In the genomic region with DNA sequence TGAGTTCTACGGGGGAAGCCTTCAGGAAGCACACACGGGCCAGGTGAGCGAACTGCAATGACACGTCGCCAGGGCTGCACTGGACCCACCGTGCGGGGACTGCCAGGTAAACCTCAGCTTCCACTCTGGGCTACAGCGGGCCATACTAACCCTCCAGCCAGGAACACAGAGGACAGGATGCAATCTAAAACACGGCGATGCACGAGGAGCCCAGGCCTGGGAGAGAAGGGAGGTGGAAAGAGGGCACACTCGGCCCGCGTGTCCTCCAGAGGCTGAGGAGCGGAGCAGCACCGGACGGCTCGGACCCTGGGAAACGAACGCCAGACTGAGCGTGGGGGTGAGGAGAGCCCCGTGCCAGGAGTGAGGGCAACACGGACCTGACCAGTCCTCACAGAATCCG, we compare ENCODE assay signal across 19 cellular contexts.
DNase-seq lines count a peak whose midpoint lies in the region; ATAC-seq and TF ChIP-seq lines count a peak whose summit lies in the region.
"Had no signal": no experiment of that assay in that cellular context is flagged by ENCODE, and none has a peak within 500 bp of the region (broad histone marks: within the 10 kb centered on the region; RNA-seq: fewer than 3 reads in every experiment).

No MANE protein-coding gene starts in this region.

- no peak overlapping the region for H3K4me2 ChIP-seq in H9 (ENCODE audit: insufficient read depth, insufficient read length, low read length)

- no peak overlapping the region for H2BK120ac ChIP-seq in H9 (ENCODE audit: low read depth, low read length, poor library complexity, severe bottlenecking)

- H3K56ac ChIP-seq in H9 (ENCODE audit: insufficient read length, low read depth, low read length) = no peak overlapping the region

- H3K9ac ChIP-seq in H9 (ENCODE audit: extremely low read depth, insufficient read length, low read length) = no peak overlapping the region
- no peak overlapping the region for H3K9ac ChIP-seq in endodermal cell (ENCODE audit: extremely low read depth, low read length, poor library complexity, severe bottlenecking)

- no peak overlapping the region for H4K8ac ChIP-seq in H9 (replicated peaks; ENCODE audit: insufficient read length, low read depth, low read length)

- peak overlapping the region; percentile 45 for H3K27ac Mint-ChIP-seq in CD8-positive, alpha-beta T cell
- H3K27ac Mint-ChIP-seq in H9 (peak overlapping the region; percentile 68 to 94 (median 81); a peak in 4 of 7 replicates), endodermal cell (peak overlapping the region; percentile 44), osteocyte (ENCODE audit: unreplicated experiment) (no peak overlapping the region), immature natural killer cell (no peak overlapping the region)
- H3K27ac Mint-ChIP-seq: activated B cell treated with CpG ODN at 0.5 μM for 24 hours; activated naive CD4-positive, alpha-beta T cell treated with anti-CD3 and anti-CD28 coated beads for 36 hours; B cell; T-helper 17 cell had no signal

- POLR2A ChIA-PET in CD8-positive, alpha-beta T cell (lab: Charles Lee) = interaction anchor here (0.7 to 1.1 kb wide), 2 partner anchors 9 to 34 kb away, joined by 3 read pairs; no protein-coding TSS in a partner anchor

- H3K23ac ChIP-seq in H9 (ENCODE audit: insufficient read length, low read depth, low read length) = no peak overlapping the region

- no peak for TF ChIP-seq CTCF in CD8-positive, alpha-beta T cell (IDR thresholded peaks at IDR 0.05)
- no peak for TF ChIP-seq CTCF in H9 (conservative IDR thresholded peaks at IDR 0.05)
- TF ChIP-seq CTCF in endodermal cell (conservative IDR thresholded peaks at IDR 0.05) = no peak
- no peak for TF ChIP-seq CTCF in osteocyte (IDR thresholded peaks at IDR 0.05)

- peak overlapping the region; percentile 45 for H3K4me3 Mint-ChIP-seq in CD8-positive, alpha-beta T cell
- H3K4me3 Mint-ChIP-seq in H9 = no peak overlapping the region
- no peak overlapping the region for H3K4me3 Mint-ChIP-seq in endodermal cell
- no peak overlapping the region for H3K4me3 Mint-ChIP-seq in osteocyte (ENCODE audit: unreplicated experiment)
- H3K4me3 Mint-ChIP-seq in immature natural killer cell = no peak overlapping the region
- H3K4me3 Mint-ChIP-seq: activated B cell treated with CpG ODN at 0.5 μM for 24 hours; activated naive CD4-positive, alpha-beta T cell treated with anti-CD3 and anti-CD28 coated beads for 36 hours; B cell; T-helper 17 cell had no signal

- H3K36me3 Mint-ChIP-seq in CD8-positive, alpha-beta T cell = no peaks in the 10 kb centered on the region
- H3K36me3 Mint-ChIP-seq in H9 (ENCODE audit: insufficient read depth in 1 of 3, low read depth in 3 of 3) (peaks cover 3 to 5% (median 4%) of the 10 kb centered on the region in 3 experiments; a peak in 6 of 7 replicates), endodermal cell (ENCODE audit: low read depth) (peaks cover 2% of the 10 kb centered on the region), osteocyte (ENCODE audit: unreplicated experiment) (peaks cover 2% of the 10 kb centered on the region), immature natural killer cell (peaks cover under 1 to 6% (median 5%) of the 10 kb centered on the region in 3 donors)

- H2BK15ac ChIP-seq in H9 (ENCODE audit: low read depth, low read length) = no peak overlapping the region

- H3K79me1 ChIP-seq in H9 (ENCODE audit: insufficient read depth, low read depth, low read length, poor library complexity, severe bottlenecking) = no peaks in the 10 kb centered on the region

- no CpG with 5 or more reads among the region's 24 CpGs for WGBS in H9 (ENCODE audit: extremely low coverage, insufficient read length, low lambda C conversion rate)
- WGBS in endodermal cell (ENCODE audit: insufficient coverage in 1 of 2, insufficient read length in 1 of 2), 2 experiments = 92 to 96% methylated on average over 20 to 24 of the region's 24 CpGs

- H3K14ac ChIP-seq in H9 (ENCODE audit: insufficient read depth, low read length) = peak overlapping the region; percentile 45; the same call in 1 of the 2 replicates

- H3K4me3 ChIP-seq in CD8-positive, alpha-beta T cell (ENCODE audit: low read depth, low read length) = peak overlapping the region; percentile 18
- H3K4me3 ChIP-seq in endodermal cell (ENCODE audit: low read length) = no peak overlapping the region
- H3K4me3 ChIP-seq: GM12878, ovary, testis had no signal

- no peak overlapping the region for H2BK5ac ChIP-seq in H9 (ENCODE audit: insufficient read length, low read length)

- H4K5ac ChIP-seq in H9 (ENCODE audit: insufficient read length, low read depth, low read length) = no peak overlapping the region

- H2AFZ ChIP-seq in H9 (ENCODE audit: low read length) = no peak overlapping the region

- H2AK5ac ChIP-seq in H9 (ENCODE audit: insufficient read length, low read length) = no peak overlapping the region

- DNase-seq in CD8-positive, alpha-beta T cell = peak in 1 of 7 experiments; percentile 42
- DNase-seq in H9 (no peak), endodermal cell (no peak), osteocyte (ENCODE audit: extremely low spot score, unreplicated experiment) (peak; percentile 66), immature natural killer cell (no peak), islet precursor cell (no peak), Kasumi-1 (lab: John Stamatoyannopoulos, UW) (no peak)
- DNase-seq: activated B cell treated with CpG ODN at 0.5 μM for 24 hours; activated naive CD4-positive, alpha-beta T cell treated with anti-CD3 and anti-CD28 coated beads for 36 hours; GDM1; Karpas-422; left ventricle myocardium superior; NCI-H1105 treated with DMSO at 0.1 percent for 48 hours; NCI-H526 treated with DMSO at 0.1 percent for 48 hours; T-helper 17 cell; testis had no signal

- no peak for ATAC-seq in CD8-positive, alpha-beta T cell
- ATAC-seq: GM12878, left ventricle myocardium superior, T-helper 17 cell had no signal

- H3K36me3 ChIP-seq in CD8-positive, alpha-beta T cell (ENCODE audit: insufficient read depth, low read length) = no peaks in the 10 kb centered on the region
- H3K36me3 ChIP-seq in endodermal cell (ENCODE audit: control insufficient read depth, insufficient read depth, low read length) = no peaks in the 10 kb centered on the region
- H3K36me3 ChIP-seq: ovary had no signal

- H3K27ac ChIP-seq in CD8-positive, alpha-beta T cell (ENCODE audit: low read depth, low read length) = no peak overlapping the region
- no peak overlapping the region for H3K27ac ChIP-seq in H9 (ENCODE audit: insufficient read length, low read depth, low read length)
- H3K27ac ChIP-seq in endodermal cell (ENCODE audit: low read depth, low read length) = no peak overlapping the region

- no peak overlapping the region for H3K18ac ChIP-seq in H9 (ENCODE audit: insufficient read length, low read depth, low read length)

- CTCF ChIA-PET in CD8-positive, alpha-beta T cell (lab: Charles Lee) = no interaction called here

- no peak overlapping the region for H2BK12ac ChIP-seq in H9 (ENCODE audit: insufficient read length, low read depth, low read length)

- no peak overlapping the region for H4K91ac ChIP-seq in H9 (ENCODE audit: insufficient read length, low read depth, low read length)

- no peak overlapping the region for H3K4ac ChIP-seq in H9 (ENCODE audit: low read depth, low read length)

- no peaks in the 10 kb centered on the region for H3K27me3 Mint-ChIP-seq in CD8-positive, alpha-beta T cell (ENCODE audit: low read depth)
- H3K27me3 Mint-ChIP-seq in H9 (ENCODE audit: low read depth) (no peaks in the 10 kb centered on the region), endodermal cell (ENCODE audit: insufficient read depth) (no peaks in the 10 kb centered on the region), osteocyte (ENCODE audit: unreplicated experiment) (no peaks in the 10 kb centered on the region), immature natural killer cell (ENCODE audit: low read depth in 3 of 3) (peaks cover 1 to 3% (median 3%) of the 10 kb centered on the region in 3 donors)
- H3K27me3 Mint-ChIP-seq: activated B cell treated with CpG ODN at 0.5 μM for 24 hours, B cell, T-helper 17 cell had no signal

- peaks cover 49% of the 10 kb centered on the region for H3K4me1 Mint-ChIP-seq in CD8-positive, alpha-beta T cell (ENCODE audit: low read depth)
- peaks cover 9 to 27% of the 10 kb centered on the region in 2 experiments for H3K4me1 Mint-ChIP-seq in H9
- H3K4me1 Mint-ChIP-seq in endodermal cell = no peaks in the 10 kb centered on the region
- H3K4me1 Mint-ChIP-seq in osteocyte (ENCODE audit: unreplicated experiment) = peaks cover 23% of the 10 kb centered on the region
- peaks cover 22 to 35% of the 10 kb centered on the region in 2 donors for H3K4me1 Mint-ChIP-seq in immature natural killer cell

- no peaks in the 10 kb centered on the region for H4K20me1 ChIP-seq in H9 (ENCODE audit: control insufficient read depth, insufficient read depth, insufficient read length)

- H3K4me1 ChIP-seq in CD8-positive, alpha-beta T cell (ENCODE audit: insufficient read depth, low read length) = peaks cover 47% of the 10 kb centered on the region
- H3K4me1 ChIP-seq in H9 (ENCODE audit: insufficient read depth, low read length) (no peaks in the 10 kb centered on the region), endodermal cell (ENCODE audit: control insufficient read depth, insufficient read depth, low read length) (no peaks in the 10 kb centered on the region)

- H3T11ph ChIP-seq in H9 (ENCODE audit: low read length) = no peak overlapping the region

- H3K27me3 ChIP-seq in CD8-positive, alpha-beta T cell (ENCODE audit: insufficient read depth, low read length) = no peaks in the 10 kb centered on the region
- H3K27me3 ChIP-seq in H9 (ENCODE audit: insufficient read depth, low read length) = no peaks in the 10 kb centered on the region
- no peaks in the 10 kb centered on the region for H3K27me3 ChIP-seq in endodermal cell (ENCODE audit: control insufficient read depth, insufficient read depth, low read length, poor library complexity, severe bottlenecking)
- H3K27me3 ChIP-seq: ovary, testis had no signal

- no peak overlapping the region for H2BK20ac ChIP-seq in H9 (ENCODE audit: low read depth, low read length, poor library complexity, severe bottlenecking)

- H3K23me2 ChIP-seq in H9 (ENCODE audit: insufficient read length, low read depth, low read length, poor library complexity, severe bottlenecking) = no peaks in the 10 kb centered on the region

- H3K79me2 ChIP-seq in H9 (ENCODE audit: insufficient read depth, low read length) = no peaks in the 10 kb centered on the region

- intact Hi-C loops in CD8-positive, alpha-beta T cell (cut with DNase I, micrococcal nuclease) = loop anchor here in 1 of 2 experiments (10.0 kb wide), 1 partner anchor 893 kb away; no protein-coding TSS in a partner anchor

- H3K9me3 ChIP-seq in CD8-positive, alpha-beta T cell (ENCODE audit: low read length) = no peaks in the 10 kb centered on the region
- no peaks in the 10 kb centered on the region for H3K9me3 ChIP-seq in H9 (ENCODE audit: control insufficient read depth, low read depth, low read length)
- no peaks in the 10 kb centered on the region for H3K9me3 ChIP-seq in endodermal cell (ENCODE audit: control insufficient read depth, low read length)
- H3K9me3 ChIP-seq: ovary, testis had no signal

- H3K9me3 Mint-ChIP-seq in CD8-positive, alpha-beta T cell = no peaks in the 10 kb centered on the region
- H3K9me3 Mint-ChIP-seq in H9 (peaks cover 0 to 4% of the 10 kb centered on the region in 2 experiments; a peak in 1 of 5 replicates), endodermal cell (no peaks in the 10 kb centered on the region), osteocyte (ENCODE audit: unreplicated experiment) (no peaks in the 10 kb centered on the region), immature natural killer cell (peaks cover 0 to 2% (median 0%) of the 10 kb centered on the region in 6 donors)
- H3K9me3 Mint-ChIP-seq: activated B cell treated with CpG ODN at 0.5 μM for 24 hours; activated naive CD4-positive, alpha-beta T cell treated with anti-CD3 and anti-CD28 coated beads for 36 hours had no signal

Comparison
In these comparisons a context has a peak if more than half of its experiments do, and no peak if none do; other contexts are left out.
1. H3K27ac Mint-ChIP-seq: peak in CD8-positive, alpha-beta T cell (single experiment), H9 (3 of 3) and endodermal cell (single experiment); none in osteocyte (single experiment) and immature natural killer cell (0 of 6).